ENCODE assay signal across 1 cellular context in the genomic region with DNA sequence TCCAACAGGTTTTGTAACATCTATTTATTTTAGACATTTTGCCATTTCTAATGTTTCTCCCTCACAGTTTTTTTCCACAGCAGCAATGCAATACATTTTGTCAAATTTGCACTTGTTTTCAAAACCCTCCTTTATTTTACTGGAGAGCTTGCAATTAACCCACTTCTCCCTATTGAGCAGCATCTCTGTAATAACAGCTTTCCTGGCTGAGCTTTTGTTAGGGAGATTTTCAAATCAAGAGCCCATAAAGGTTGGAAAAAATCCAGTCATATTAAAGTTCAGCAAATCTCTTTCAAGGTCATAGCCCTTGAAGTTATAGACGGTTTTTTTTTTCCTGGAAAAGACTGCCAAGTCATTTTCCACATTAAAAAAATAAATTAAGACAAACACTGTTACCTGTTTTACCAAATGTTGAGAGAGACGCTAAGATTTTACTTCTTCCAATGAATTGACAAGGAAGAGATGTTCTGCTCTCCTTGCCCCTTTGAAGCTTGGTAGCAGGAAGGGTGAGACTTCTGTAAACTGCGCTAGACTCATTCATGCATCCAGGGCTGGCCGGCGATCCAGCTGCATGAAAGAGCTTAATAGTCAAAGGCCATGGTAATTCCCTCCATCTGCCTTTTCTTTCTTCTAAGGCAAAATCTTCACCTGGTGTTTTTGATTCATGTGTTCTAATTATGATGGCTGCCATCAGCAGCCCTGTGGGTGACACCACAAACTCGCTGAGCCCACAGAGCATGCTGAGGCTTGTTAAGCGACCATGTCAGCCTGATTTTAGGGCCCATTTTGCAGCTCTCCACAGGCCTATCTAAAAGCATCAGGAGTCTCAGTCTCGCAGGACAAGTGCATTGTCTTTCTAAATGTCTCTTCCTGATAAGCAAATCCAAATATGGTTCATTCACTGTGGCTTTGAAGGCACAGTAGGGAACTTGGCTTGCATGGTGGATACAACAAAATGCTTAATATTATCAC.
TF ChIP-seq lines count a peak whose summit lies in the region.

No MANE protein-coding gene starts in this region.

TF ChIP-seq in IMR-90, 13 proteins besides CTCF, POLR2A, EP300 and RAD21 (continued from another document):
- TF ChIP-seq NFE2L2 (IDR thresholded peaks at IDR 0.05; ENCODE audit: low read depth, low read length), result no peak
- no peak for TF ChIP-seq FOS (IDR thresholded peaks at IDR 0.05; ENCODE audit: low read depth, low read length)
- no peak for TF ChIP-seq RCOR1 (IDR thresholded peaks at IDR 0.05; ENCODE audit: insufficient replicate concordance, low read length)
- TF ChIP-seq, protein P1, sequence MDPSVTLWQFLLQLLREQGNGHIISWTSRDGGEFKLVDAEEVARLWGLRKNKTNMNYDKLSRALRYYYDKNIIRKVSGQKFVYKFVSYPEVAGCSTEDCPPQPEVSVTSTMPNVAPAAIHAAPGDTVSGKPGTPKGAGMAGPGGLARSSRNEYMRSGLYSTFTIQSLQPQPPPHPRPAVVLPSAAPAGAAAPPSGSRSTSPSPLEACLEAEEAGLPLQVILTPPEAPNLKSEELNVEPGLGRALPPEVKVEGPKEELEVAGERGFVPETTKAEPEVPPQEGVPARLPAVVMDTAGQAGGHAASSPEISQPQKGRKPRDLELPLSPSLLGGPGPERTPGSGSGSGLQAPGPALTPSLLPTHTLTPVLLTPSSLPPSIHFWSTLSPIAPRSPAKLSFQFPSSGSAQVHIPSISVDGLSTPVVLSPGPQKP (IDR thresholded peaks at IDR 0.05; ENCODE audit: borderline replicate concordance, low read depth, low read length), result no peak
- TF ChIP-seq BHLHE40 (IDR thresholded peaks at IDR 0.05; ENCODE audit: low read depth, low read length), result no peak
- no peak for TF ChIP-seq CHD1 (IDR thresholded peaks at IDR 0.05; ENCODE audit: low read depth, low read length)
- no peak for TF ChIP-seq SMC3 (IDR thresholded peaks at IDR 0.05; ENCODE audit: low read depth, low read length)
- TF ChIP-seq MXI1 (IDR thresholded peaks at IDR 0.05; ENCODE audit: borderline replicate concordance, low read depth, low read length), result no peak
- TF ChIP-seq CEBPB (IDR thresholded peaks at IDR 0.05; ENCODE audit: low read depth, low read length), result no peak
TF ChIP-seq in IMR-90: peak in this region for 0.
